ENCODE assay signal across 1 cellular context in genomic region chr17:45050680-45051059, GRCh38.
TF ChIP-seq lines count a peak whose summit lies in the region.

No MANE protein-coding gene starts in this region.

TF ChIP-seq in K562, 482 proteins besides CTCF, POLR2A, EP300 and RAD21 (continued from another document):
- TF ChIP-seq AFF1 (IDR thresholded peaks at IDR 0.05; ENCODE audit: low read depth in 1 of 2, partially characterized antibody in 2 of 2): peak in 1 of 2 experiments; percentile 27
- TF ChIP-seq HDAC8 (tag; IDR thresholded peaks at IDR 0.05): no peak
- TF ChIP-seq ZKSCAN8 (CRISPR knock-in tag; IDR thresholded peaks at IDR 0.05): 0 out of 2 replicates have a peak, but pooled peaks have one; percentile 27
- TF ChIP-seq, protein P1, sequence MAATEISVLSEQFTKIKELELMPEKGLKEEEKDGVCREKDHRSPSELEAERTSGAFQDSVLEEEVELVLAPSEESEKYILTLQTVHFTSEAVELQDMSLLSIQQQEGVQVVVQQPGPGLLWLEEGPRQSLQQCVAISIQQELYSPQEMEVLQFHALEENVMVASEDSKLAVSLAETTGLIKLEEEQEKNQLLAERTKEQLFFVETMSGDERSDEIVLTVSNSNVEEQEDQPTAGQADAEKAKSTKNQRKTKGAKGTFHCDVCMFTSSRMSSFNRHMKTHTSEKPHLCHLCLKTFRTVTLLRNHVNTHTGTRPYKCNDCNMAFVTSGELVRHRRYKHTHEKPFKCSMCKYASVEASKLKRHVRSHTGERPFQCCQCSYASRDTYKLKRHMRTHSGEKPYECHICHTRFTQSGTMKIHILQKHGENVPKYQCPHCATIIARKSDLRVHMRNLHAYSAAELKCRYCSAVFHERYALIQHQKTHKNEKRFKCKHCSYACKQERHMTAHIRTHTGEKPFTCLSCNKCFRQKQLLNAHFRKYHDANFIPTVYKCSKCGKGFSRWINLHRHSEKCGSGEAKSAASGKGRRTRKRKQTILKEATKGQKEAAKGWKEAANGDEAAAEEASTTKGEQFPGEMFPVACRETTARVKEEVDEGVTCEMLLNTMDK (IDR thresholded peaks at IDR 0.05; ENCODE audit: borderline replicate concordance, insufficient read depth, low read depth, low read length, poor library complexity, severe bottlenecking): no peak
- no peak for TF ChIP-seq ZNF232 (CRISPR knock-in tag; IDR thresholded peaks at IDR 0.05)
- TF ChIP-seq STAT5A (IDR thresholded peaks at IDR 0.05; ENCODE audit: borderline replicate concordance, low read length): no peak
- no peak for TF ChIP-seq NR2C2 (CRISPR knock-in tag; IDR thresholded peaks at IDR 0.05)
- TF ChIP-seq NR2C2 (tag; IDR thresholded peaks at IDR 0.05): peak; percentile 73; the same call in 1 of the 2 replicates
- TF ChIP-seq SAP30 (IDR thresholded peaks at IDR 0.05; ENCODE audit: borderline replicate concordance, insufficient read depth, low read depth, low read length, poor library complexity, severe bottlenecking): peak; percentile 5
- TF ChIP-seq ZNF445 (CRISPR knock-in tag; IDR thresholded peaks at IDR 0.05; ENCODE audit: low read depth): no peak
- peak; percentile 33; the same call in 1 of the 2 replicates for TF ChIP-seq EGR1 (conservative IDR thresholded peaks at IDR 0.05)
- TF ChIP-seq U2AF1 (optimal IDR thresholded peaks at IDR 0.05; ENCODE audit: low read depth, low read length): no peak
- TF ChIP-seq SP1 (CRISPR knock-in tag; IDR thresholded peaks at IDR 0.05): peak; percentile 11; the same call in 1 of the 2 replicates
- TF ChIP-seq YY1 (IDR thresholded peaks at IDR 0.05; ENCODE audit: borderline replicate concordance in 1 of 3, control insufficient read depth in 1 of 3, extremely low read depth in 1 of 3, insufficient read depth in 3 of 3, insufficient read length in 1 of 3, insufficient replicate concordance in 2 of 3, low read depth in 1 of 3, low read length in 2 of 3): peak in 1 of 3 experiments; percentile 21
- no peak for TF ChIP-seq SMARCE1 (IDR thresholded peaks at IDR 0.05)
- no peak for TF ChIP-seq TAL1 (IDR thresholded peaks at IDR 0.05)
- TF ChIP-seq ETS1 (conservative IDR thresholded peaks at IDR 0.05; ENCODE audit: control insufficient read depth, low read depth, low read length): 0 out of 2 replicates have a peak, but pooled peaks have one; percentile 3
- TF ChIP-seq ZNF134 (CRISPR knock-in tag; conservative IDR thresholded peaks at IDR 0.05): 0 out of 2 replicates have a peak, but pooled peaks have one; percentile 51
TF ChIP-seq in K562: peak in this region for 10.
